Comparison of ENCODE assay signal across 1 cellular context in genomic region chr14:22333408-22334274, GRCh38.
TF ChIP-seq lines count a peak whose summit lies in the region.

No MANE protein-coding gene starts in this region.

TF ChIP-seq in IMR-90, 13 proteins besides CTCF, POLR2A, EP300 and RAD21 (continued from another document):
- no peak for TF ChIP-seq RCOR1 (IDR thresholded peaks at IDR 0.05; ENCODE audit: insufficient replicate concordance, low read length)
